18 cellular contexts compared by ENCODE assay signal in the genomic region with DNA sequence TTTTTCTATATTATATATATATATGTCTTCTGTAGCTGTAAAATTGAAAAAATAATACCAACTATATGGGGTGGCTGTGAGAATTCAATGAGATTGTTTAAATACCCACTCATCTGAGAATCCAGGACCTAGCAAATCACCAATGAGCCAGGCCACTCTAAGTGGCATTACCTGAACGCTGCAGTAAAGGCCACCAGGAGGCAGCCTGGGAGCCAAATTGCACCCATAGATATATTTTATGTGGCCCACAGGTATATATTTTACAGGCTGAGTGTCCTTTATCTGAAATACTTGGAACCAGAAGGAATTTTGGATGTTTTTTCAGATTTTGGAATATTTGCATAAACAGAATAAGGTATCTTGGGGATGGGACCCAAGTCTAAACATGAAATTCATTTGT. TPM values are rescaled to one million over a fixed set of nuclear protein-coding genes. Genes with fewer than 3 reads are reported as not detected.
DNase-seq lines count a peak whose midpoint lies in the region; ATAC-seq and TF ChIP-seq lines count a peak whose summit lies in the region.
"Had no signal": no experiment of that assay in that cellular context is flagged by ENCODE, and none has a peak within 500 bp of the region (broad histone marks: within the 10 kb centered on the region; RNA-seq: fewer than 3 reads in every experiment).

No MANE protein-coding gene starts in this region.

- no peaks in the 10 kb centered on the region for H3K9me3 Mint-ChIP-seq in nephron progenitor cell
- H3K9me3 Mint-ChIP-seq: activated naive CD8-positive, alpha-beta T cell treated with anti-CD3 and anti-CD28 coated beads, Interleukin-2, amount 10 ng/mL, durations not matched to agents 7 days and 5 days; mesothelial cell of epicardium had no signal

- no peaks in the 10 kb centered on the region for H3K36me3 Mint-ChIP-seq in nephron progenitor cell (ENCODE audit: low read depth)
- H3K36me3 Mint-ChIP-seq: activated naive CD8-positive, alpha-beta T cell treated with anti-CD3 and anti-CD28 coated beads, Interleukin-2, amount 10 ng/mL, durations not matched to agents 7 days and 5 days; mesothelial cell of epicardium had no signal

- H3K27ac ChIP-seq in SK-N-SH (ENCODE audit: low read depth in 2 of 2, low read length in 1 of 2), result no peak overlapping the region
- H3K27ac ChIP-seq in OCI-LY3 (ENCODE audit: low read length), result no peak overlapping the region
- H3K27ac ChIP-seq: gastroesophageal sphincter, pancreas had no signal

- TF ChIP-seq RAD21 in SK-N-SH (IDR thresholded peaks at IDR 0.05; ENCODE audit: low read length), result peak; percentile 57

- H3K4me1 Mint-ChIP-seq in nephron progenitor cell, result peaks cover 9% of the 10 kb centered on the region
- H3K4me1 Mint-ChIP-seq: activated naive CD8-positive, alpha-beta T cell treated with anti-CD3 and anti-CD28 coated beads, Interleukin-2, amount 10 ng/mL, durations not matched to agents 7 days and 5 days had no signal

- no peaks in the 10 kb centered on the region for H3K9me3 ChIP-seq in SK-N-SH
- H3K9me3 ChIP-seq in OCI-LY3 (ENCODE audit: insufficient read depth, low read length), result no peaks in the 10 kb centered on the region
- H3K9me3 ChIP-seq: gastroesophageal sphincter, pancreas had no signal

- CTCF ChIA-PET in SK-N-SH (lab: Yijun Ruan, JAX), result interaction anchor here (0.8 to 1.5 kb wide), 4 partner anchors 11 to 174 kb away, joined by 3 to 5 read pairs (median 3); no protein-coding TSS in a partner anchor

- H3K4me3 Mint-ChIP-seq in nephron progenitor cell, result no peak overlapping the region
- H3K4me3 Mint-ChIP-seq: activated naive CD8-positive, alpha-beta T cell treated with anti-CD3 and anti-CD28 coated beads, Interleukin-2, amount 10 ng/mL, durations not matched to agents 7 days and 5 days; mesothelial cell of epicardium had no signal

- TF ChIP-seq EP300 in SK-N-SH (IDR thresholded peaks at IDR 0.05; ENCODE audit: borderline replicate concordance in 1 of 2, low read depth in 1 of 2, low read length in 1 of 2), result no peak

- H3K79me2 ChIP-seq in SK-N-SH (ENCODE audit: insufficient read depth), result no peaks in the 10 kb centered on the region
- no peaks in the 10 kb centered on the region for H3K79me2 ChIP-seq in OCI-LY3 (ENCODE audit: low read length)

- H3K36me3 ChIP-seq in SK-N-SH (replicated peaks in 1 of 2; ENCODE audit: control insufficient read depth in 1 of 2, insufficient read depth in 2 of 2, low read length in 1 of 2) (no peaks in the 10 kb centered on the region), OCI-LY3 (replicated peaks; ENCODE audit: low read depth, low read length) (no peaks in the 10 kb centered on the region)
- H3K36me3 ChIP-seq: gastroesophageal sphincter, pancreas had no signal

- no peak for TF ChIP-seq CTCF in SK-N-SH (IDR thresholded peaks at IDR 0.05)
- TF ChIP-seq CTCF in GM12875 (IDR thresholded peaks at IDR 0.05; ENCODE audit: borderline replicate concordance, insufficient read depth, low read depth, low read length), result peak; percentile 39; the same call in 1 of the 2 replicates
- TF ChIP-seq CTCF in OCI-LY3 (IDR thresholded peaks at IDR 0.05; ENCODE audit: low read depth, low read length), result peak; percentile 17; the same call in 1 of the 2 replicates
- TF ChIP-seq CTCF in nephron progenitor cell (IDR thresholded peaks at IDR 0.05), result peak; percentile 26

- H4K20me1 ChIP-seq in SK-N-SH (ENCODE audit: insufficient read depth), result no peaks in the 10 kb centered on the region
- no peaks in the 10 kb centered on the region for H4K20me1 ChIP-seq in OCI-LY3 (ENCODE audit: insufficient read depth, low read length)

- H3K4me3 ChIP-seq in SK-N-SH (ENCODE audit: low read depth in 2 of 2, low read length in 1 of 2), result no peak overlapping the region
- H3K4me3 ChIP-seq in GM12875 (ENCODE audit: low read depth, low read length), result no peak overlapping the region
- no peak overlapping the region for H3K4me3 ChIP-seq in OCI-LY3 (ENCODE audit: low read length)
- H3K4me3 ChIP-seq: gastroesophageal sphincter, pancreas had no signal

- H3K27ac Mint-ChIP-seq in nephron progenitor cell, result no peak overlapping the region
- H3K27ac Mint-ChIP-seq: activated naive CD8-positive, alpha-beta T cell treated with anti-CD3 and anti-CD28 coated beads, Interleukin-2, amount 10 ng/mL, durations not matched to agents 7 days and 5 days; mesothelial cell of epicardium had no signal

- POLR2A ChIA-PET in SK-N-SH (lab: Yijun Ruan, JAX), result no interaction called here

- no peak for ATAC-seq in SK-N-SH treated with all-trans-retinoic acid at 6 μM for 48 hours
- ATAC-seq: gastroesophageal sphincter, pancreas had no signal

- H3K9me2 ChIP-seq in SK-N-SH, result no peaks in the 10 kb centered on the region

- no peaks in the 10 kb centered on the region for H3F3A ChIP-seq in SK-N-SH (replicated peaks; ENCODE audit: insufficient read depth)

- H3K4me2 ChIP-seq in SK-N-SH (no peak overlapping the region), OCI-LY3 (ENCODE audit: low read length) (no peak overlapping the region)

- H3K9ac ChIP-seq in SK-N-SH (no peak overlapping the region), OCI-LY3 (ENCODE audit: low read length) (no peak overlapping the region)

- H3K4me1 ChIP-seq in SK-N-SH (ENCODE audit: control insufficient read depth in 1 of 2, insufficient read depth in 2 of 2, low read depth in 1 of 2, low read length in 1 of 2) (peaks cover 0 to 11% of the 10 kb centered on the region in 2 experiments; a peak in 1 of 4 replicates), OCI-LY3 (ENCODE audit: low read length) (no peaks in the 10 kb centered on the region)
- H3K4me1 ChIP-seq: gastroesophageal sphincter, pancreas had no signal

- H2AFZ ChIP-seq in SK-N-SH (ENCODE audit: low read depth) (no peak overlapping the region), OCI-LY3 (ENCODE audit: low read depth, low read length) (no peak overlapping the region)

- H3K27me3 ChIP-seq in SK-N-SH (ENCODE audit: insufficient read depth), result no peaks in the 10 kb centered on the region
- H3K27me3 ChIP-seq in OCI-LY3 (ENCODE audit: low read depth, low read length), result no peaks in the 10 kb centered on the region
- H3K27me3 ChIP-seq: pancreas had no signal

- H3K27me3 Mint-ChIP-seq in nephron progenitor cell (ENCODE audit: low read depth, poor library complexity), result peaks cover 28% of the 10 kb centered on the region

- peak; percentile 53 for DNase-seq in SK-N-SH
- DNase-seq in nephron progenitor cell, result no peak
- no peak for DNase-seq in GOT3 (lab: John Stamatoyannopoulos, UW)
- DNase-seq in activated CD4-positive, CD25-positive, alpha-beta regulatory T cell (lab: John Stamatoyannopoulos, UW), result no peak
- DNase-seq in NOMO-1 (lab: John Stamatoyannopoulos, UW; ENCODE audit: unreplicated experiment in 2 of 2), result no peak
- DNase-seq: activated naive CD8-positive, alpha-beta T cell treated with anti-CD3 and anti-CD28 coated beads, Interleukin-2, amount 10 ng/mL, durations not matched to agents 7 days and 5 days; central memory CD4-positive, alpha-beta T cell; DMS153; NCI-H1436; pancreas; SIG-M5; stimulated activated CD4-positive, alpha-beta T cell treated with anti-CD3 and anti-CD28 coated beads, Interleukin-12 subunit alpha, Interleukin-12 subunit beta, amount 100 ng/mL, for 4 hours had no signal

- 6% methylated on average over 1 of the region's 1 CpG for WGBS in SK-N-SH (ENCODE audit: low lambda C conversion rate)

TF ChIP-seq in SK-N-SH, 30 proteins besides CTCF, POLR2A, EP300 and RAD21:
- TF ChIP-seq SMC3 (IDR thresholded peaks at IDR 0.05; ENCODE audit: low read depth, low read length), result peak; percentile 35; the same call in 1 of the 2 replicates
- TF ChIP-seq TCF12 (IDR thresholded peaks at IDR 0.05), result no peak

TF ChIP-seq in SK-N-SH treated with all-trans-retinoic acid at 6 μM for 48 hours, 23 proteins besides CTCF, POLR2A, EP300 and RAD21 (continues in another document):
- TF ChIP-seq ZC3H10 (CRISPR knock-in tag; IDR thresholded peaks at IDR 0.05), result no peak
- TF ChIP-seq, protein P1, sequence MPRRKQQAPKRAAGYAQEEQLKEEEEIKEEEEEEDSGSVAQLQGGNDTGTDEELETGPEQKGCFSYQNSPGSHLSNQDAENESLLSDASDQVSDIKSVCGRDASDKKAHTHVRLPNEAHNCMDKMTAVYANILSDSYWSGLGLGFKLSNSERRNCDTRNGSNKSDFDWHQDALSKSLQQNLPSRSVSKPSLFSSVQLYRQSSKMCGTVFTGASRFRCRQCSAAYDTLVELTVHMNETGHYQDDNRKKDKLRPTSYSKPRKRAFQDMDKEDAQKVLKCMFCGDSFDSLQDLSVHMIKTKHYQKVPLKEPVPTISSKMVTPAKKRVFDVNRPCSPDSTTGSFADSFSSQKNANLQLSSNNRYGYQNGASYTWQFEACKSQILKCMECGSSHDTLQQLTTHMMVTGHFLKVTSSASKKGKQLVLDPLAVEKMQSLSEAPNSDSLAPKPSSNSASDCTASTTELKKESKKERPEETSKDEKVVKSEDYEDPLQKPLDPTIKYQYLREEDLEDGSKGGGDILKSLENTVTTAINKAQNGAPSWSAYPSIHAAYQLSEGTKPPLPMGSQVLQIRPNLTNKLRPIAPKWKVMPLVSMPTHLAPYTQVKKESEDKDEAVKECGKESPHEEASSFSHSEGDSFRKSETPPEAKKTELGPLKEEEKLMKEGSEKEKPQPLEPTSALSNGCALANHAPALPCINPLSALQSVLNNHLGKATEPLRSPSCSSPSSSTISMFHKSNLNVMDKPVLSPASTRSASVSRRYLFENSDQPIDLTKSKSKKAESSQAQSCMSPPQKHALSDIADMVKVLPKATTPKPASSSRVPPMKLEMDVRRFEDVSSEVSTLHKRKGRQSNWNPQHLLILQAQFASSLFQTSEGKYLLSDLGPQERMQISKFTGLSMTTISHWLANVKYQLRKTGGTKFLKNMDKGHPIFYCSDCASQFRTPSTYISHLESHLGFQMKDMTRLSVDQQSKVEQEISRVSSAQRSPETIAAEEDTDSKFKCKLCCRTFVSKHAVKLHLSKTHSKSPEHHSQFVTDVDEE (CRISPR knock-in tag; IDR thresholded peaks at IDR 0.05), result no peak
- no peak for TF ChIP-seq TOX (CRISPR knock-in tag; IDR thresholded peaks at IDR 0.05; ENCODE audit: borderline replicate concordance)
- no peak for TF ChIP-seq ZNF8 (CRISPR knock-in tag; IDR thresholded peaks at IDR 0.05)
- TF ChIP-seq, protein P2, sequence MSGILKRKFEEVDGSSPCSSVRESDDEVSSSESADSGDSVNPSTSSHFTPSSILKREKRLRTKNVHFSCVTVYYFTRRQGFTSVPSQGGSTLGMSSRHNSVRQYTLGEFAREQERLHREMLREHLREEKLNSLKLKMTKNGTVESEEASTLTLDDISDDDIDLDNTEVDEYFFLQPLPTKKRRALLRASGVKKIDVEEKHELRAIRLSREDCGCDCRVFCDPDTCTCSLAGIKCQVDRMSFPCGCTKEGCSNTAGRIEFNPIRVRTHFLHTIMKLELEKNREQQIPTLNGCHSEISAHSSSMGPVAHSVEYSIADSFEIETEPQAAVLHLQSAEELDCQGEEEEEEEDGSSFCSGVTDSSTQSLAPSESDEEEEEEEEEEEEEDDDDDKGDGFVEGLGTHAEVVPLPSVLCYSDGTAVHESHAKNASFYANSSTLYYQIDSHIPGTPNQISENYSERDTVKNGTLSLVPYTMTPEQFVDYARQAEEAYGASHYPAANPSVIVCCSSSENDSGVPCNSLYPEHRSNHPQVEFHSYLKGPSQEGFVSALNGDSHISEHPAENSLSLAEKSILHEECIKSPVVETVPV (CRISPR knock-in tag; IDR thresholded peaks at IDR 0.05), result no peak
- no peak for TF ChIP-seq ISL1 (CRISPR knock-in tag; IDR thresholded peaks at IDR 0.05)

RNA-seq across cellular contexts. Expression of gene C4orf50, which starts 58.2 kb away (rescaled TPM):
- under 0.01 and 0.03 TPM in 2 replicates for polyA plus RNA-seq in SK-N-SH (2012; rRNA removed)
- polyA plus RNA-seq in SK-N-SH (2012; cell fraction: cytosol; rRNA removed), result 0.01 and 0.03 TPM in 2 replicates
- polyA plus RNA-seq in SK-N-SH (2012; cell fraction: nucleus; rRNA removed), result 0.04 and 0.05 TPM in 2 replicates
- polyA plus RNA-seq: AG04450 had no signal
